In the genomic region with DNA sequence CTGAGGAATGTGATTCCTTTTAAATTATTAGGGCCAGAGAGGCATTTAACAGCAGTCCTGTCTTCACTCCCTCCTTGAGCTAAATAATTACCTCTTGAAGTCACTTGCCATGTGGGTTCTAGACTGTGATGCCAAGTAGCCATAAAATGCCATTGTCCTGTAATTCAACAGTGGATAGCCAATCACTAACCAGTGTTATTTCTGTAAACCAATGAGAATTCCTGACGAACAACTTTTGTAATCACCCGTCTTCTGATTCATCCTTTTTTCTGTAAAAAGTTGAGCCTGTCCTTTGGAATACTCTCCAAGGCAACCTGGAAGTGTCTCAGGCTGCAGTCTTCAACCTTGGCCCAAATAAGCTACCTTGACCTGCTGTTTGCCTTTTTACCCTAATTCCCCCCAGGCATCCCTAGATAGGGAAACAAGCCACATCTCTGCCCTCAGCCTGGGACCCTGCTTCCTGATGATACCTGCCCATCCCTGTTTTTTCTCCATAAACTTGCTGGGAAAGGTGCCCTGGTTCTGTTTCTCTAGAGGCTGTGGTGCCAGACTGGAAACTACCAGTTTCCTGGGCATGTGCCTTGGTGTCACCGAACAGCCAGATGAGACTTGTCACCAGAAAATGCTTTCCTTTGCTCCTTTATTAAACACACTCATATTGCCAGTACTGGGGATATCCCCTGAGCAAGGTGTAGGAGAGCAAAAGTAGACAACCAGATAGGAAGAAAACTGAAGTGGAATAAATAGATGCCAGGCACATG, we compare ENCODE assay signal across 12 cellular contexts. TPM values are rescaled to one million over a fixed set of nuclear protein-coding genes. Genes with fewer than 3 reads are reported as not detected.
DNase-seq lines count a peak whose midpoint lies in the region; ATAC-seq and TF ChIP-seq lines count a peak whose summit lies in the region.
"Had no signal": no experiment of that assay in that cellular context is flagged by ENCODE, and none has a peak within 500 bp of the region (broad histone marks: within the 10 kb centered on the region; RNA-seq: fewer than 3 reads in every experiment).

No MANE protein-coding gene starts in this region.

- 80% methylated on average over 3 of the region's 3 CpGs for WGBS in esophagus muscularis mucosa

- peak; percentile 51 for ATAC-seq in activated CD4-positive, alpha-beta T cell treated with anti-CD3 and anti-CD28 coated beads for 36 hours
- no peak for ATAC-seq in gastrocnemius medialis
- no peak for ATAC-seq in HG03159 (IDR thresholded peaks at IDR 0.05; ENCODE audit: unreplicated experiment)

- peaks cover 74% of the 10 kb centered on the region for H3K36me3 ChIP-seq in SK-N-MC (ENCODE audit: insufficient read depth, low read length)
- peaks cover 22 to 63% (median 59%) of the 10 kb centered on the region in 4 donors for H3K36me3 ChIP-seq in esophagus muscularis mucosa
- H3K36me3 ChIP-seq in gastrocnemius medialis, result peaks cover 0 to 53% of the 10 kb centered on the region in 2 donors

- POLR2A ChIA-PET in activated CD4-positive, alpha-beta T cell treated with anti-CD3 and anti-CD28 coated beads for 36 hours (lab: Charles Lee), result interaction anchor here (0.5 to 1.7 kb wide), 4 partner anchors 10 to 187 kb away, joined by 3 to 4 read pairs (median 4); no protein-coding TSS in a partner anchor

- H3K9me3 Mint-ChIP-seq in activated CD4-positive, alpha-beta T cell treated with anti-CD3 and anti-CD28 coated beads for 36 hours (ENCODE audit: low read depth), result no peaks in the 10 kb centered on the region

- peaks cover 73% of the 10 kb centered on the region for H3K36me3 Mint-ChIP-seq in activated CD4-positive, alpha-beta T cell treated with anti-CD3 and anti-CD28 coated beads for 36 hours (ENCODE audit: low read depth)

- intact Hi-C loops in activated CD4-positive, alpha-beta T cell treated with anti-CD3 and anti-CD28 coated beads for 36 hours (cut with DNase I, micrococcal nuclease), result no loop called here
- intact Hi-C loops in esophagus muscularis mucosa (cut with DNase I), result no loop called here
- intact Hi-C loops in gastrocnemius medialis (cut with DNase I; ENCODE audit: low total_unique reads), result no loop called here

- H3K4me3 ChIP-seq in SK-N-MC (no peak overlapping the region), esophagus muscularis mucosa (no peak overlapping the region), gastrocnemius medialis (no peak overlapping the region)
- H3K4me3 ChIP-seq: upper lobe of left lung had no signal

- no peak overlapping the region for H3K4me3 Mint-ChIP-seq in activated CD4-positive, alpha-beta T cell treated with anti-CD3 and anti-CD28 coated beads for 36 hours

- H3K27ac ChIP-seq in SK-N-MC (peak overlapping the region; percentile 53; the same call in 1 of the 2 replicates), esophagus muscularis mucosa (replicated peaks in 1 of 4) (peak overlapping the region in 3 of 4 donors; percentile 2 to 5 (median 3)), gastrocnemius medialis (peak overlapping the region; percentile 39 to 82 (median 74))
- H3K27ac ChIP-seq: brain microvascular endothelial cell, parathyroid adenoma had no signal

- CTCF ChIA-PET in activated CD4-positive, alpha-beta T cell treated with anti-CD3 and anti-CD28 coated beads for 36 hours (lab: Charles Lee), result interaction anchor here (0.5 to 4.2 kb wide), 5 partner anchors 10 to 153 kb away, joined by 3 to 17 read pairs (median 4); no protein-coding TSS in a partner anchor

- H3K27me3 Mint-ChIP-seq in activated CD4-positive, alpha-beta T cell treated with anti-CD3 and anti-CD28 coated beads for 36 hours, result no peaks in the 10 kb centered on the region

- H3K9me3 ChIP-seq in SK-N-MC (ENCODE audit: low read depth, low read length) (no peaks in the 10 kb centered on the region), esophagus muscularis mucosa (no peaks in the 10 kb centered on the region), gastrocnemius medialis (no peaks in the 10 kb centered on the region)
- H3K9me3 ChIP-seq: upper lobe of left lung had no signal

- H3K4me1 ChIP-seq in esophagus muscularis mucosa (peaks cover 45 to 58% (median 46%) of the 10 kb centered on the region in 4 donors), gastrocnemius medialis (peaks cover 40 to 46% of the 10 kb centered on the region in 2 donors)

- TF ChIP-seq CTCF in esophagus muscularis mucosa (IDR thresholded peaks at IDR 0.05) (no peak), gastrocnemius medialis (IDR thresholded peaks at IDR 0.05 in 4 of 5, conservative IDR thresholded peaks at IDR 0.05 in 1 of 5) (no peak)

- in situ Hi-C loops in gastrocnemius medialis (cut with MboI; ENCODE audit: low sequenced_read_pairs in 4 of 4), result loop anchor here in 3 of 4 donors (10.0 to 25.0 kb wide), 3 partner anchors 144 to 252 kb away; partner anchors contain the start of gene PPIL1 (in 1 of the 3)

- TF ChIP-seq POLR2A in esophagus muscularis mucosa (IDR thresholded peaks at IDR 0.05; ENCODE audit: low read depth) (no peak), gastrocnemius medialis (IDR thresholded peaks at IDR 0.05) (no peak)

- H3K4me1 Mint-ChIP-seq in activated CD4-positive, alpha-beta T cell treated with anti-CD3 and anti-CD28 coated beads for 36 hours, result peaks cover 39% of the 10 kb centered on the region

- TF ChIP-seq EP300 in esophagus muscularis mucosa (IDR thresholded peaks at IDR 0.05), result no peak

- H3K27me3 ChIP-seq in esophagus muscularis mucosa, result no peaks in the 10 kb centered on the region
- no peaks in the 10 kb centered on the region for H3K27me3 ChIP-seq in gastrocnemius medialis
- H3K27me3 ChIP-seq: brain microvascular endothelial cell, upper lobe of left lung had no signal

- DNase-seq in activated CD4-positive, alpha-beta T cell treated with anti-CD3 and anti-CD28 coated beads for 36 hours, result no peak
- DNase-seq in activated CD4-positive, alpha-beta T cell treated with anti-CD3 and anti-CD28 coated beads for 4 hours, result no peak
- no peak for DNase-seq in SK-N-MC (ENCODE audit: low read depth, low spot score)
- no peak for DNase-seq in esophagus muscularis mucosa (ENCODE audit: extremely low spot score)
- DNase-seq in gastrocnemius medialis, result no peak
- no peak for DNase-seq in NCI-H2107 (lab: John Stamatoyannopoulos, UW)
- no peak for DNase-seq in DMS 273 treated with DMSO at 0.1 percent for 48 hours (lab: John Stamatoyannopoulos, UW)
- DNase-seq: brain microvascular endothelial cell, EL had no signal

- no peak overlapping the region for H3K9ac ChIP-seq in SK-N-MC (ENCODE audit: insufficient read length)
- H3K9ac ChIP-seq: parathyroid adenoma had no signal

- H3K27ac Mint-ChIP-seq in activated CD4-positive, alpha-beta T cell treated with anti-CD3 and anti-CD28 coated beads for 36 hours, result peak overlapping the region; percentile 76

RNA-seq across cellular contexts. Expression of gene SRSF3, which starts 16.6 kb away (rescaled TPM):
- 100 to 1,000 TPM; 298 to 464 TPM for total RNA-seq in activated CD4-positive, alpha-beta T cell treated with anti-CD3 and anti-CD28 coated beads for 36 hours
- total RNA-seq in esophagus muscularis mucosa (100 to 1,000 TPM; 149 to 226 (median 180) TPM), gastrocnemius medialis (100 to 1,000 TPM in 1 of 4 donors, 10 to 100 TPM in 3; 66.3 to 118 (median 83.2) TPM)

Comparison
In these comparisons a context has a peak if more than half of its experiments do, and no peak if none do; other contexts are left out.
1. H3K27ac ChIP-seq: peak in every context shown above with its lines; median percentile 74 in gastrocnemius medialis; 53 in SK-N-MC; 3 in esophagus muscularis mucosa.